37 cellular contexts compared by ENCODE assay signal in genomic region chr21:37030864-37031263, GRCh38. TPM values are rescaled to one million over a fixed set of nuclear protein-coding genes. Genes with fewer than 3 reads are reported as not detected.
"Had no signal": no experiment of that assay in that cellular context is flagged by ENCODE, and none has a peak within 500 bp of the region (broad histone marks: within the 10 kb centered on the region; RNA-seq: fewer than 3 reads in every experiment).

No MANE protein-coding gene starts in this region.

- H3K27me3 ChIP-seq: MG63 had no signal

- H3K36me3 ChIP-seq: MG63 had no signal

- H3K9me3 ChIP-seq: MG63 had no signal

- DNase-seq: Karpas-422, Kasumi-1, MG63, MM.1S, MV-4-11, NCI-H1048, NCI-H1092, NCI-H1092 treated with DMSO at 0.1 percent for 48 hours, NCI-H1105, NCI-H1105 treated with DMSO at 0.1 percent for 48 hours, NCI-H1417, NCI-H1417 treated with DMSO at 0.1 percent for 48 hours, NCI-H1436, NCI-H1436 treated with DMSO at 0.1 percent for 48 hours, NCI-H146, NCI-H1694, NCI-H1694 treated with DMSO at 0.1 percent for 48 hours, NCI-H187, NCI-H187 treated with DMSO at 0.1 percent for 48 hours, NCI-H1930, NCI-H2029, NCI-H2029 treated with DMSO at 0.1 percent for 48 hours, NCI-H2081, NCI-H2081 treated with DMSO at 0.1 percent for 48 hours, NCI-H2107, NCI-H2171, NCI-H2171 treated with DMSO at 0.1 percent for 48 hours, NCI-H2227 treated with DMSO at 0.1 percent for 48 hours, NCI-H226, NCI-H345, NCI-H446, NCI-H446 treated with DMSO at 0.1 percent for 48 hours, NCI-H510A, NCI-H510A treated with DMSO at 0.1 percent for 48 hours, NCI-H524 had no signal

- H3K4me3 ChIP-seq: MG63 had no signal

RNA-seq across cellular contexts. Expression of gene RIPPLY3, which starts 24.4 kb away (rescaled TPM):
- total RNA-seq: LHCN-M2, MCF 10A had no signal
